ENCODE assay signal across 8 cellular contexts in the genomic region with DNA sequence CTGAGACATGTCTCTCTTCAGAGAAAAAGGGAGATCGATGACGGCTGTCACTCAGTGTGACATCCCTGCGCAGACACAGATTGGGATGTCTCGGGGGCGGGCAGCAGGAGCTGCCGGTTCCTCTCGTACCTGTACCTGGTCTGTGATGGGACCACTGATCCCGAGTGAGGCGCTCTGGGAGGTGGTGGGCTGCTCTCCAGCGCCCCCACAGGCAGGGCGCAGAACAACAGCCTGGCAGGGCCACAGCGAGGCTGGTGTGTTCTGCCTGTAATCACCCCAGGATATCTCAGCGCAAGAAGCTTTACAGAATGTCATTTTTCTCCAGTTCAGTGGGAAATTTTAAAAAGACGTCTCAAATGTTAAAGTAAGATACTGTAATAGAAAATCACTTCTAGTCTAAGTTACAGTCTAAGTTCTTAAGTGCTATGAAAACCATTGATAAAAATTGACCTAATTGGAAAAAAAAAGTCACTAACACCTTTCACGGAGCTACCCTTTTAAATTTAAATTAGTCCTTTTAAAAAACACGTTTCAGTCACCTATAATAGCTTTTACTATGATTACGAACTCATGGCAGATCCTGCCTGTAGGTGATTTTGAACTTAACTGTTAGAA.
DNase-seq lines count a peak whose midpoint lies in the region; TF ChIP-seq lines count a peak whose summit lies in the region.

No MANE protein-coding gene starts in this region.

- H3K27me3 ChIP-seq in AG04450 (ENCODE audit: control insufficient read depth, insufficient read depth, low read length), result no peaks in the 10 kb centered on the region
- no peaks in the 10 kb centered on the region for H3K27me3 ChIP-seq in Karpas-422 (ENCODE audit: low read length)

- POLR2A ChIA-PET in AG04450 (lab: Yijun Ruan, JAX), result no interaction called here

- TF ChIP-seq CTCF in AG04450 (IDR thresholded peaks at IDR 0.05; ENCODE audit: low read depth, low read length), result peak; percentile 89

- peaks cover 2% of the 10 kb centered on the region; the same call in 1 of the 2 replicates for H3K4me1 ChIP-seq in Karpas-422 (ENCODE audit: low read length)

- H3K9me3 ChIP-seq in AG04450 (ENCODE audit: control insufficient read depth, insufficient read depth, low read length) (peaks cover 3% of the 10 kb centered on the region; the same call in 1 of the 2 replicates), Karpas-422 (ENCODE audit: low read length) (no peaks in the 10 kb centered on the region)

- no peak overlapping the region for H3K4me3 ChIP-seq in AG04450 (ENCODE audit: low read depth, low read length)
- no peak overlapping the region for H3K4me3 ChIP-seq in Karpas-422 (ENCODE audit: low read length)

- DNase-seq in AG04450 (ENCODE audit: low read depth, low spot score) (no peak), GM19238 (ENCODE audit: insufficient read length, low spot score) (peak; percentile 20), Karpas-422 (peak; percentile 80), activated T-cell treated with anti-CD3 and anti-CD28 coated beads for 48 hours (ENCODE audit: low read depth) (peak; percentile 54), germinal center (ENCODE audit: low spot score) (peak; percentile 46), cerebellum (ENCODE audit: low spot score) (no peak), SW480 (ENCODE audit: low spot score) (no peak)
- DNase-seq in stimulated activated CD4-positive, alpha-beta T cell treated with anti-CD3 and anti-CD28 coated beads, Interleukin-12 subunit alpha, Interleukin-12 subunit beta, amount 100 ng/mL, for 24 hours (ENCODE audit: low read depth in 2 of 2), result peak; percentile 33 to 34

- no peaks in the 10 kb centered on the region for H4K20me1 ChIP-seq in Karpas-422 (ENCODE audit: insufficient read depth, low read depth, low read length)

- no peak overlapping the region for H3K9ac ChIP-seq in Karpas-422 (ENCODE audit: low read length)

- no peak overlapping the region for H2AFZ ChIP-seq in Karpas-422 (ENCODE audit: low read length)

- no peaks in the 10 kb centered on the region for H3K79me2 ChIP-seq in Karpas-422 (ENCODE audit: low read length)

- no peak overlapping the region for H3K4me2 ChIP-seq in Karpas-422 (ENCODE audit: low read depth, low read length, poor library complexity, severe bottlenecking)

- no peaks in the 10 kb centered on the region for H3K36me3 ChIP-seq in Karpas-422 (ENCODE audit: insufficient read depth, low read length)

- H3K27ac ChIP-seq in AG04450 (ENCODE audit: low read depth, low read length), result no peak overlapping the region
- no peak overlapping the region for H3K27ac ChIP-seq in Karpas-422 (ENCODE audit: low read length)

- H3K9me2 ChIP-seq in Karpas-422 (replicated peaks; ENCODE audit: insufficient read depth, low read length), result no peaks in the 10 kb centered on the region

- CTCF ChIA-PET in AG04450 (lab: Charles Lee), result interaction anchor here (0.6 to 1.7 kb wide), 16 partner anchors 9 to 425 kb away, joined by 3 to 12 read pairs (median 4); no protein-coding TSS in a partner anchor

Comparison
In these comparisons a context has a peak if more than half of its experiments do, and no peak if none do; other contexts are left out.
1. DNase-seq: peak in GM19238 (single experiment), Karpas-422 (single experiment), activated T-cell treated with anti-CD3 and anti-CD28 coated beads for 48 hours (single experiment), germinal center (single experiment) and stimulated activated CD4-positive, alpha-beta T cell treated with anti-CD3 and anti-CD28 coated beads, Interleukin-12 subunit alpha, Interleukin-12 subunit beta, amount 100 ng/mL, for 24 hours (2 of 2); none in AG04450 (single experiment), cerebellum (single experiment) and SW480 (single experiment).